Comparison of ENCODE assay signal across 11 cellular contexts in the genomic region with DNA sequence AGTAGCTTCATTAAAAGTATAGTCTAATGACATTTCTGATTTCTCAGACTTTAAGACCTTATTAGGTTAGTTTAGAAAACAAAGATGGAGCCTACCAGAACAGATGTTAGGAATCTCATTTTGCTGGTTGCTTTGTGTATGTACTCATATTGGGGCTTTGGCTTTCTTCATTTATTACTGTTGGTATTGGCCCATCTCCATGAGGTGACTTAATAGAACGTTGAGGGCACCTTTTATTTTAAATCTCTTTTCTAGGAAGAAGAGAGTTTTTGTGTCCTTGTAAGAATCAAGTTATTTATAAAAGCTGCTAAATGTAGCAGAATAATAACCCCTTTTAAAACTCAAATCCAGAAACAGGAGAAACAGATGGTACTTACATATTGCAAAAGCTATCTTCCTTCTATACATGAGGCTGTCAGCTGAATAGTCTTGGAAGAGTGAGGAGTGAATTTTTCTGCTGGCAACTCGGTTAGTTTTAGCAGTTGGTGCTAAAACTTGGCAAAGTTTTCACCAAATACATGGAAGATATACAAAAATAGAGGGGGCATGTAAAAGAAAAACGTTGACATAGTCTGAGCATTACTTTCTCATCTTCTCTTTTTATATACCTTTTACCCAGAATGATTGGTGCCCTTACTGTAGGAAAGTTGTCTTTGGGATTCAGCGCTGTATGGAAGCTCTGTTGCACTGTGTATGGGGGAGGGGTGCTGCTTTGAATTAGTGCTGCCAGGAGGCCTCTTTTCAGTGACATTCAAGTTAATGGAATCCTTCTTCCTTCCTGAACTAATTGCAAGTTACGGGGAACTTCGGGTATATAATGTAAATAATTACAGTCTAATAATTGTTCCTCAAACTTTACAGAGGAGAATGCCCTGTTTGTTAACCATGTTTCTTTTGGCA. TPM values are rescaled to one million over a fixed set of nuclear protein-coding genes. Genes with fewer than 3 reads are reported as not detected.
DNase-seq lines count a peak whose midpoint lies in the region; ATAC-seq, FAIRE-seq and TF ChIP-seq lines count a peak whose summit lies in the region.
"Had no signal": no experiment of that assay in that cellular context is flagged by ENCODE, and none has a peak within 500 bp of the region (broad histone marks: within the 10 kb centered on the region; RNA-seq: fewer than 3 reads in every experiment).

No MANE protein-coding gene starts in this region.

- no peaks in the 10 kb centered on the region for H3K27me3 Mint-ChIP-seq in activated naive CD4-positive, alpha-beta T cell treated with anti-CD3 and anti-CD28 coated beads, Interleukin-2, amount 50 U/mL, for 24 hours
- no peaks in the 10 kb centered on the region for H3K27me3 Mint-ChIP-seq in activated naive CD4-positive, alpha-beta T cell treated with anti-CD3 and anti-CD28 coated beads for 36 hours (ENCODE audit: low read depth)

- H3K27ac Mint-ChIP-seq in activated naive CD4-positive, alpha-beta T cell treated with anti-CD3 and anti-CD28 coated beads, Interleukin-2, amount 50 U/mL, for 24 hours = peak overlapping the region; percentile 42
- H3K27ac Mint-ChIP-seq in activated naive CD4-positive, alpha-beta T cell treated with anti-CD3 and anti-CD28 coated beads for 36 hours = no peak overlapping the region

- H3K4me3 Mint-ChIP-seq in activated naive CD4-positive, alpha-beta T cell treated with anti-CD3 and anti-CD28 coated beads, Interleukin-2, amount 50 U/mL, for 24 hours = no peak overlapping the region
- H3K4me3 Mint-ChIP-seq in activated naive CD4-positive, alpha-beta T cell treated with anti-CD3 and anti-CD28 coated beads for 36 hours = no peak overlapping the region

- CTCF ChIA-PET in activated naive CD4-positive, alpha-beta T cell treated with anti-CD3 and anti-CD28 coated beads for 36 hours (lab: Charles Lee) = interaction anchor here (1.6 kb wide), 1 partner anchor 20 kb away, joined by 4 read pairs; no protein-coding TSS in a partner anchor

- H2AFZ ChIP-seq in keratinocyte (ENCODE audit: control insufficient read depth, low read length) = no peak overlapping the region

- no peak overlapping the region for H3K9ac ChIP-seq in keratinocyte (ENCODE audit: control insufficient read depth, extremely low read depth, insufficient read depth, low read length)

- H3K9me3 ChIP-seq in keratinocyte (ENCODE audit: control insufficient read depth, low read depth, low read length) (no peaks in the 10 kb centered on the region), thoracic aorta (no peaks in the 10 kb centered on the region), ovary (no peaks in the 10 kb centered on the region)

- TF ChIP-seq CTCF in keratinocyte (optimal IDR thresholded peaks at IDR 0.05 in 1 of 3, IDR thresholded peaks at IDR 0.05 in 1 of 3, conservative IDR thresholded peaks at IDR 0.05 in 1 of 3; ENCODE audit: extremely low read depth in 1 of 3, insufficient read depth in 2 of 3, low read length in 3 of 3) (no peak), thoracic aorta (IDR thresholded peaks at IDR 0.05) (no peak), ovary (IDR thresholded peaks at IDR 0.05) (no peak)

- H3K79me2 ChIP-seq in keratinocyte (ENCODE audit: control insufficient read depth, insufficient read depth, low read length) = peaks cover 20% of the 10 kb centered on the region

- no peak for DNase-seq in activated naive CD4-positive, alpha-beta T cell treated with anti-CD3 and anti-CD28 coated beads for 36 hours
- DNase-seq in astrocyte of the hippocampus (ENCODE audit: low read depth, low spot score) = peak; percentile 57
- DNase-seq in keratinocyte (ENCODE audit: low read depth, low spot score) = no peak
- DNase-seq in thoracic aorta (ENCODE audit: low spot score) = no peak
- DNase-seq in ovary = no peak
- no peak for DNase-seq in DMS114 treated with DMSO at 0.1 percent for 48 hours (lab: John Stamatoyannopoulos, UW; ENCODE audit: unreplicated experiment)
- DNase-seq: ACHN; activated naive CD4-positive, alpha-beta T cell treated with anti-CD3 and anti-CD28 coated beads, Interleukin-2, amount 50 U/mL, for 16 hours; NCI-H2227 treated with DMSO at 0.1 percent for 48 hours had no signal

- 43 to 52% (median 49%) methylated on average over 6 of the region's 6 CpGs for WGBS in ovary, 3 donors

- H3K27me3 ChIP-seq in keratinocyte (ENCODE audit: control insufficient read depth, extremely low read depth, insufficient read depth, low read length) (no peaks in the 10 kb centered on the region), thoracic aorta (replicated peaks; ENCODE audit: insufficient read depth) (no peaks in the 10 kb centered on the region), ovary (no peaks in the 10 kb centered on the region)

- H3K36me3 ChIP-seq in keratinocyte (ENCODE audit: control insufficient read depth in 2 of 2, extremely low read depth in 1 of 2, insufficient read depth in 2 of 2, low read length in 2 of 2) (peaks cover 40 to 55% of the 10 kb centered on the region in 2 experiments), thoracic aorta (peaks cover 46% of the 10 kb centered on the region), ovary (no peaks in the 10 kb centered on the region)

- no peak overlapping the region for H3K27ac ChIP-seq in keratinocyte (ENCODE audit: control insufficient read depth, insufficient read depth, low read length)
- peak overlapping the region; percentile 16 to 57 for H3K27ac ChIP-seq in thoracic aorta
- H3K27ac ChIP-seq in ovary = no peak overlapping the region

- H4K20me1 ChIP-seq in keratinocyte (ENCODE audit: control insufficient read depth, extremely low read depth, insufficient read depth, low read length) = no peaks in the 10 kb centered on the region

- no peaks in the 10 kb centered on the region for H3K9me1 ChIP-seq in keratinocyte (ENCODE audit: control insufficient read depth, extremely low read depth, insufficient read depth, low read length)

- TF ChIP-seq EP300 in ovary (IDR thresholded peaks at IDR 0.05) = no peak

- peaks cover 32% of the 10 kb centered on the region for H3K36me3 Mint-ChIP-seq in activated naive CD4-positive, alpha-beta T cell treated with anti-CD3 and anti-CD28 coated beads, Interleukin-2, amount 50 U/mL, for 24 hours
- peaks cover 58% of the 10 kb centered on the region for H3K36me3 Mint-ChIP-seq in activated naive CD4-positive, alpha-beta T cell treated with anti-CD3 and anti-CD28 coated beads for 36 hours (ENCODE audit: low read depth)

- intact Hi-C loops in activated naive CD4-positive, alpha-beta T cell treated with anti-CD3 and anti-CD28 coated beads for 36 hours (cut with micrococcal nuclease) = loop anchor here (5.0 kb wide), 1 partner anchor 33 kb away; no protein-coding TSS in a partner anchor
- intact Hi-C loops in ovary (cut with DNase I) = no loop called here

- H3K9me3 Mint-ChIP-seq in activated naive CD4-positive, alpha-beta T cell treated with anti-CD3 and anti-CD28 coated beads, Interleukin-2, amount 50 U/mL, for 24 hours = no peaks in the 10 kb centered on the region
- no peaks in the 10 kb centered on the region for H3K9me3 Mint-ChIP-seq in activated naive CD4-positive, alpha-beta T cell treated with anti-CD3 and anti-CD28 coated beads for 36 hours

- H3K4me1 ChIP-seq in keratinocyte (ENCODE audit: control insufficient read depth, extremely low read depth, insufficient read depth, low read length) (no peaks in the 10 kb centered on the region), thoracic aorta (ENCODE audit: control insufficient read depth in 1 of 2, low read depth in 2 of 2) (peaks cover 8 to 23% of the 10 kb centered on the region in 2 donors), ovary (ENCODE audit: insufficient read depth) (peaks cover 1% of the 10 kb centered on the region)

- dilution Hi-C loops in keratinocyte (cut with MboI; ENCODE audit: extremely low pct_ligation_motif_present, low sequenced_read_pairs) = loop anchor here (25.0 kb wide), 1 partner anchor 648 kb away; no protein-coding TSS in a partner anchor

- H3K4me3 ChIP-seq in keratinocyte (ENCODE audit: control insufficient read depth in 2 of 3, extremely low read depth in 1 of 3, insufficient read depth in 2 of 3, low read depth in 1 of 3, low read length in 3 of 3) (no peak overlapping the region), thoracic aorta (no peak overlapping the region), ovary (no peak overlapping the region)

- H3K4me2 ChIP-seq in keratinocyte (ENCODE audit: control insufficient read depth, extremely low read depth, insufficient read depth, low read depth, low read length) = no peak overlapping the region

- FAIRE-seq in keratinocyte (lab: Jason Lieb, UNC) = peak; percentile 26

- peaks cover 6% of the 10 kb centered on the region for H3K4me1 Mint-ChIP-seq in activated naive CD4-positive, alpha-beta T cell treated with anti-CD3 and anti-CD28 coated beads, Interleukin-2, amount 50 U/mL, for 24 hours
- peaks cover 9% of the 10 kb centered on the region for H3K4me1 Mint-ChIP-seq in activated naive CD4-positive, alpha-beta T cell treated with anti-CD3 and anti-CD28 coated beads for 36 hours (ENCODE audit: low read depth)

- ATAC-seq in thoracic aorta (ENCODE audit: insufficient number of reproducible peaks, low FRiP score, low read depth) = no peak
- no peak for ATAC-seq in GM21360 (IDR thresholded peaks at IDR 0.05; ENCODE audit: unreplicated experiment)

- TF ChIP-seq POLR2A in ovary (IDR thresholded peaks at IDR 0.05) = no peak

RNA-seq across cellular contexts. Expression of a gene that starts 35.8 kb away (rescaled TPM):
- 100 to 1,000 TPM; 106 to 115 TPM for total RNA-seq in activated naive CD4-positive, alpha-beta T cell treated with anti-CD3 and anti-CD28 coated beads for 36 hours
- polyA plus RNA-seq in keratinocyte (644 to 1,021 TPM (median 775 TPM) in 3 replicates), ovary (100 to 1,000 TPM; 169 to 193 TPM)
- 155 TPM for polyA plus RNA-seq in keratinocyte (2011; ENCODE audit: low read depth)
- polyA plus RNA-seq in keratinocyte (2011; cell fraction: cytosol; rRNA removed) = 508 and 639 TPM in 2 replicates
- polyA plus RNA-seq in keratinocyte (2011; cell fraction: nucleus; rRNA removed) = 1,414 and 1,476 TPM in 2 replicates
- polyA plus RNA-seq in keratinocyte (2012; ENCODE audit: low replicate concordance) = 337 and 485 TPM in 2 replicates
- polyA minus RNA-seq in keratinocyte = 3,062 to 5,232 TPM (median 3,853 TPM) in 3 replicates
- polyA minus RNA-seq in keratinocyte (2011; cell fraction: cytosol; rRNA and poly(A)+ RNA removed) = 705 TPM
- polyA minus RNA-seq in keratinocyte (2011; cell fraction: nucleus; rRNA and poly(A)+ RNA removed) = 1,878 and 2,895 TPM in 2 replicates
- total RNA-seq in thoracic aorta (100 to 1,000 TPM; 317 to 595 TPM), ovary (100 to 1,000 TPM; 311 to 495 (median 405) TPM)

Comparison
In these comparisons a context has a peak if more than half of its experiments do, and no peak if none do; other contexts are left out.
1. H3K27ac ChIP-seq: peak in thoracic aorta (2 of 2); none in keratinocyte (single experiment) and ovary (0 of 2).